ENCODE assay signal across 1 cellular context in genomic region chr14:104930526-104931322, GRCh38.
TF ChIP-seq lines count a peak whose summit lies in the region.

No MANE protein-coding gene starts in this region.

TF ChIP-seq in HEK293, 187 proteins besides CTCF, POLR2A, EP300 and RAD21 (continued from another document):
- no peak for TF ChIP-seq REST (tag by site-specific recombination; IDR thresholded peaks at IDR 0.05)
- no peak for TF ChIP-seq ZNF155 (tag by site-specific recombination; IDR thresholded peaks at IDR 0.05)
- no peak for TF ChIP-seq YY2 (tag by site-specific recombination; IDR thresholded peaks at IDR 0.05)
- no peak for TF ChIP-seq ZBTB20 (tag by site-specific recombination; IDR thresholded peaks at IDR 0.05)
- no peak for TF ChIP-seq ZNF610 (tag by site-specific recombination; IDR thresholded peaks at IDR 0.05; ENCODE audit: borderline replicate concordance)
- TF ChIP-seq MYNN (tag by site-specific recombination; IDR thresholded peaks at IDR 0.05; ENCODE audit: borderline replicate concordance) = no peak
- no peak for TF ChIP-seq KLF10 (tag by site-specific recombination; IDR thresholded peaks at IDR 0.05)
- no peak for TF ChIP-seq ZNF274 (IDR thresholded peaks at IDR 0.05; ENCODE audit: low read length)
- TF ChIP-seq ZNF274 (tag by site-specific recombination; IDR thresholded peaks at IDR 0.05; ENCODE audit: borderline replicate concordance) = no peak
- TF ChIP-seq ZSCAN30 (tag by site-specific recombination; IDR thresholded peaks at IDR 0.05) = no peak
- no peak for TF ChIP-seq ZNF26 (tag by site-specific recombination; IDR thresholded peaks at IDR 0.05)
- no peak for TF ChIP-seq ZFP41 (tag by site-specific recombination; IDR thresholded peaks at IDR 0.05; ENCODE audit: borderline replicate concordance)
- no peak for TF ChIP-seq ZNF571 (tag by site-specific recombination; IDR thresholded peaks at IDR 0.05)
- TF ChIP-seq ZFP3 (tag by site-specific recombination; IDR thresholded peaks at IDR 0.05; ENCODE audit: low read depth) = no peak
- no peak for TF ChIP-seq ZBTB6 (tag by site-specific recombination; IDR thresholded peaks at IDR 0.05)
- TF ChIP-seq ZIC2 (tag by site-specific recombination; IDR thresholded peaks at IDR 0.05) = peak; percentile 87
- 0 out of 2 replicates have a peak, but pooled peaks have one; percentile 46 for TF ChIP-seq ZFHX2 (tag by site-specific recombination; conservative IDR thresholded peaks at IDR 0.05)
- no peak for TF ChIP-seq ZNF423 (tag by site-specific recombination; IDR thresholded peaks at IDR 0.05)
- peak; percentile 54 for TF ChIP-seq ZNF335 (tag by site-specific recombination; conservative IDR thresholded peaks at IDR 0.05)
- 0 out of 2 replicates have a peak, but pooled peaks have one; percentile 8 for TF ChIP-seq GLIS1 (tag by site-specific recombination; IDR thresholded peaks at IDR 0.05)
- TF ChIP-seq ZNF248 (tag by site-specific recombination; IDR thresholded peaks at IDR 0.05) = no peak
- TF ChIP-seq, protein P1, sequence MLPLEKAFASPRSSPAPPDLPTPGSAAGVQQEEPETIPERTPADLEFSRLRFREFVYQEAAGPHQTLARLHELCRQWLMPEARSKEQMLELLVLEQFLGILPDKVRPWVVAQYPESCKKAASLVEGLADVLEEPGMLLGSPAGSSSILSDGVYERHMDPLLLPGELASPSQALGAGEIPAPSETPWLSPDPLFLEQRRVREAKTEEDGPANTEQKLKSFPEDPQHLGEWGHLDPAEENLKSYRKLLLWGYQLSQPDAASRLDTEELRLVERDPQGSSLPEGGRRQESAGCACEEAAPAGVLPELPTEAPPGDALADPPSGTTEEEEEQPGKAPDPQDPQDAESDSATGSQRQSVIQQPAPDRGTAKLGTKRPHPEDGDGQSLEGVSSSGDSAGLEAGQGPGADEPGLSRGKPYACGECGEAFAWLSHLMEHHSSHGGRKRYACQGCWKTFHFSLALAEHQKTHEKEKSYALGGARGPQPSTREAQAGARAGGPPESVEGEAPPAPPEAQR (tag by site-specific recombination; IDR thresholded peaks at IDR 0.05) = no peak
- no peak for TF ChIP-seq ZNF837 (tag by site-specific recombination; IDR thresholded peaks at IDR 0.05)
- TF ChIP-seq ZNF626 (tag by site-specific recombination; IDR thresholded peaks at IDR 0.05) = no peak
- TF ChIP-seq ZNF18 (tag by site-specific recombination; IDR thresholded peaks at IDR 0.05) = no peak
- 0 out of 2 replicates have a peak, but pooled peaks have one; percentile 4 for TF ChIP-seq EGR2 (tag by site-specific recombination; IDR thresholded peaks at IDR 0.05; ENCODE audit: low read depth)
